Comparison of ENCODE assay signal across 13 cellular contexts in genomic region chr6:139800837-139801236, GRCh38.
DNase-seq lines count a peak whose midpoint lies in the region; ATAC-seq and TF ChIP-seq lines count a peak whose summit lies in the region.
"Had no signal": no experiment of that assay in that cellular context is flagged by ENCODE, and none has a peak within 500 bp of the region (broad histone marks: within the 10 kb centered on the region; RNA-seq: fewer than 3 reads in every experiment).

No MANE protein-coding gene starts in this region.

- TF ChIP-seq CTCF in GM12865 (IDR thresholded peaks at IDR 0.05; ENCODE audit: insufficient read depth, low read depth, low read length, missing control alignments): no peak

- peak; percentile 35 for DNase-seq in GM12865 (ENCODE audit: low read depth)
- DNase-seq in KBM-7: no peak
- DNase-seq in AG20443 (ENCODE audit: low spot score): no peak
- DNase-seq in NCI-H2171 treated with DMSO at 0.1 percent for 48 hours (lab: John Stamatoyannopoulos, UW): no peak
- DNase-seq: activated CD4-positive, alpha-beta T cell treated with anti-CD3 and anti-CD28 coated beads, Interleukin-2, amount 50 U/mL, for 1 hour; left lung; NCI-H187; PC-3 had no signal

- peak; percentile 83 for ATAC-seq in GM19395 (IDR thresholded peaks at IDR 0.05; ENCODE audit: unreplicated experiment)
- peak; percentile 90 for ATAC-seq in HG02759 (IDR thresholded peaks at IDR 0.05; ENCODE audit: unreplicated experiment)
- peak; percentile 84 for ATAC-seq in HG03558 (IDR thresholded peaks at IDR 0.05; ENCODE audit: extremely low read depth, unreplicated experiment)
- no peak for ATAC-seq in GM21619 (IDR thresholded peaks at IDR 0.05; ENCODE audit: unreplicated experiment)
- ATAC-seq: left lung, PC-3 had no signal

- in situ Hi-C loops in KBM-7 (cut with MboI; ENCODE audit: low pct_unique_long_range_greater_than_20kb, low sequenced_read_pairs): no loop called here

- no peak overlapping the region for H3K4me3 ChIP-seq in GM12865 (ENCODE audit: low read depth, low read length)
- H3K4me3 ChIP-seq: left lung, smooth muscle cell had no signal
